Comparison of ENCODE assay signal across 8 cellular contexts in the genomic region with DNA sequence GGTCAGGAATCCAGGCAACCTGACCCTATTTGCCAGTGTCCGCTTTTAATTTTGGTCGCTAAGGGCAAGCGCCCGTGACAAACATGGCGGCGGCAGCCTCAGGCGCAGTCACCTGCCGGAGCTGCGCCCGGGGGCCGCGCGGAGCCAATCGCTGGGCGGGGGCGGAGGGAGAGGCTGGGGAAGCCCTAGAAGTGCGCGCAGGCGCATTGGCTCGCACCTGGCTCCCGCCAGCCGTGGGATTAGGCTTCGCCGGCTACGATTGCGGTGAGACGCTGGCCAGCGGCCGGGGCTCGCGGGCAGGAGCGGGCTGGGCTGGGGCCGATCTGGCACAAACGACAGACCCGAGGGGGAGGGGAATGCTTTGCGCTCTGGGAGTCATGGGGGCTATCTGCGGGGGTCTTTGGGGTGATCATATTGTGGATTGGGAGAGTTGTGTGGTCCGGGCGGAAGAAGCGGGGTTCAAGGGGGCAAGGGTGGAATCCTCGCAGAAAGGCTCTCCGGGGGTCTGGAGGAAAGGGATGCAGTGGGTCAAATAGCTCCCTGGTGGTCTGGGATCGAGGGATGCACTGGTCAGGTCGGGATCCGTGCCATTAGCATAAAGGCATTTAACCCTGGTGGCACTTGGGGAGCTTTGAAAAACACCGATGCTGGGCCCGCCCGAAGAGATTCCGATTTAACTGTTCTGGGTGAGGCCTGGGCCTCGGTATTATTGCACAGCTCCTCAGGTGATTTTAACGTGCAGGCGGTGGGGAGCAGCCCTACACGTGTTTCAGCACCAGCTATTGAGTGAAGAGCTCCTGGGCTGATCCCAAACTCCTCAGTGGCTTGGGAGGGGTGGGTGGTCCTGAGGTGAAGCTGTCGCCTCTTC. TPM values are rescaled to one million over a fixed set of nuclear protein-coding genes. Genes with fewer than 3 reads are reported as not detected.
DNase-seq lines count a peak whose midpoint lies in the region; ATAC-seq and TF ChIP-seq lines count a peak whose summit lies in the region.

No MANE protein-coding gene starts in this region.

- peaks cover 7% of the 10 kb centered on the region; the same call in 1 of the 2 replicates for H3F3A ChIP-seq in DOHH2 (ENCODE audit: control insufficient read depth, insufficient read depth)

- no peak overlapping the region for H2BK5ac ChIP-seq in neuronal stem cell (ENCODE audit: low read length)

- H3K79me1 ChIP-seq in neuronal stem cell (ENCODE audit: low read depth, low read length) = peaks cover 1% of the 10 kb centered on the region

- no peak overlapping the region for H3K9ac ChIP-seq in neuronal stem cell (ENCODE audit: low read depth, low read length, poor library complexity)

- WGBS in neuronal stem cell (ENCODE audit: extremely low coverage in 2 of 2, insufficient read length in 2 of 2, insufficient replicate concordance in 1 of 2), 2 donors = no CpG with 5 or more reads among the region's 54 CpGs

- H3K27ac ChIP-seq in DOHH2 (ENCODE audit: low read depth, low read length) = peak overlapping the region; percentile 75
- H3K27ac ChIP-seq in foreskin keratinocyte = no peak overlapping the region
- no peak overlapping the region for H3K27ac ChIP-seq in neuronal stem cell (replicated peaks; ENCODE audit: low read length)
- peak overlapping the region; percentile 37 for H3K27ac ChIP-seq in substantia nigra (ENCODE audit: low read depth, low read length, poor library complexity, severe bottlenecking)

- no peak overlapping the region for H3K14ac ChIP-seq in neuronal stem cell (ENCODE audit: low read length)

- no peak overlapping the region for H2BK120ac ChIP-seq in neuronal stem cell (ENCODE audit: low read depth, low read length)

- peak overlapping the region; percentile 41 for H3K18ac ChIP-seq in neuronal stem cell (ENCODE audit: low read length)

- H4K20me1 ChIP-seq in DOHH2 (ENCODE audit: control insufficient read depth, insufficient read depth, low read depth, low read length) = no peaks in the 10 kb centered on the region

- H3K4me3 ChIP-seq in DOHH2 (ENCODE audit: low read length) (peak overlapping the region; percentile 88), MG63 (peak overlapping the region; percentile 30), neuronal stem cell (ENCODE audit: low read length in 2 of 2) (peak overlapping the region; percentile 57 to 71)

- H2AFZ ChIP-seq in neuronal stem cell (ENCODE audit: low read length) = peak overlapping the region; percentile 89

- peaks cover 7% of the 10 kb centered on the region; the same call in 1 of the 2 replicates for H3K36me3 ChIP-seq in DOHH2 (ENCODE audit: control insufficient read depth, low read length)
- no peaks in the 10 kb centered on the region for H3K36me3 ChIP-seq in MG63
- H3K36me3 ChIP-seq in neuronal stem cell (replicated peaks in 1 of 2; ENCODE audit: control insufficient read depth in 2 of 2, insufficient read depth in 2 of 2, low read length in 2 of 2) = no peaks in the 10 kb centered on the region

- no peak overlapping the region for H2AK5ac ChIP-seq in neuronal stem cell (ENCODE audit: low read depth, low read length)

- peak; percentile 85 for ATAC-seq in foreskin keratinocyte

- H4K8ac ChIP-seq in neuronal stem cell (ENCODE audit: low read depth, low read length) = no peak overlapping the region

- H2BK12ac ChIP-seq in neuronal stem cell (ENCODE audit: low read length) = no peak overlapping the region

- H3K4me1 ChIP-seq in DOHH2 (ENCODE audit: control insufficient read depth, low read length) = peaks cover 35% of the 10 kb centered on the region
- H3K4me1 ChIP-seq in foreskin keratinocyte = no peaks in the 10 kb centered on the region
- peaks cover 13 to 23% of the 10 kb centered on the region in 2 donors for H3K4me1 ChIP-seq in neuronal stem cell (ENCODE audit: control insufficient read depth in 2 of 2, insufficient read depth in 1 of 2, low read depth in 1 of 2, low read length in 2 of 2)

- H3K4me2 ChIP-seq in DOHH2 (ENCODE audit: low read length) (peak overlapping the region; percentile 83), neuronal stem cell (ENCODE audit: insufficient read depth, low read length, poor library complexity, severe bottlenecking) (peak overlapping the region; percentile 87)

- peak overlapping the region; percentile 35 for H3K23ac ChIP-seq in neuronal stem cell (ENCODE audit: low read depth, low read length, poor library complexity)

- no peak overlapping the region for H2BK15ac ChIP-seq in neuronal stem cell (ENCODE audit: low read length)

- no peaks in the 10 kb centered on the region for H3K9me3 ChIP-seq in DOHH2 (ENCODE audit: control insufficient read depth, insufficient read depth, low read length)
- no peaks in the 10 kb centered on the region for H3K9me3 ChIP-seq in MG63
- H3K9me3 ChIP-seq in neuronal stem cell (replicated peaks in 1 of 2; ENCODE audit: control insufficient read depth in 2 of 2, insufficient read depth in 1 of 2, low read depth in 1 of 2, low read length in 2 of 2) = no peaks in the 10 kb centered on the region

- no peak overlapping the region for H3K4ac ChIP-seq in neuronal stem cell (ENCODE audit: low read length)

- no peak overlapping the region for H4K91ac ChIP-seq in neuronal stem cell (ENCODE audit: low read depth, low read length, poor library complexity)

- H3K9me2 ChIP-seq in DOHH2 (replicated peaks; ENCODE audit: control insufficient read depth, low read length) = no peaks in the 10 kb centered on the region

- peaks cover 46% of the 10 kb centered on the region for H3K79me2 ChIP-seq in DOHH2 (ENCODE audit: control insufficient read depth, low read length)

- no peaks in the 10 kb centered on the region for H3K27me3 ChIP-seq in DOHH2 (ENCODE audit: control insufficient read depth, low read length)
- no peaks in the 10 kb centered on the region for H3K27me3 ChIP-seq in MG63
- no peaks in the 10 kb centered on the region for H3K27me3 ChIP-seq in foreskin keratinocyte
- peaks cover 0 to 20% (median 0%) of the 10 kb centered on the region in 3 experiments for H3K27me3 ChIP-seq in neuronal stem cell (ENCODE audit: control insufficient read depth in 3 of 3, insufficient read depth in 3 of 3, low read depth in 1 of 3, low read length in 3 of 3)

- TF ChIP-seq CTCF in DOHH2 (IDR thresholded peaks at IDR 0.05; ENCODE audit: low read depth, low read length, poor library complexity, severe bottlenecking) (no peak), foreskin keratinocyte (conservative IDR thresholded peaks at IDR 0.05) (no peak)

- DNase-seq in H4 (ENCODE audit: low spot score) (peak; percentile 83), MG63 (peak; percentile 81), SHP77 (lab: John Stamatoyannopoulos, UW) (peak; percentile 79 to 95), foreskin keratinocyte (peak; percentile 54 to 69), neuronal stem cell (ENCODE audit: low spot score) (peak; percentile 84), substantia nigra (lab: John Stamatoyannopoulos, UW) (peak; percentile 12 to 95 (median 81))
- peak; percentile 86 for DNase-seq in activated gamma-delta T cell treated with anti-CD3 and anti-CD28 coated beads, Interleukin-2, amount 50 U/mL, for 16 hours (ENCODE audit: low read depth)

RNA-seq across cellular contexts. Expression of a gene that starts 10.1 kb away (rescaled TPM):
- total RNA-seq in H4 (2014; rRNA removed; shearing (Covaris generic)) = not detected in 2 replicates
- not detected in 2 replicates for total RNA-seq in MG63 (2014; rRNA removed; shearing (Covaris generic); ENCODE audit: low replicate concordance)
- total RNA-seq in foreskin keratinocyte = 0.48 and 0.49 TPM in 2 replicates
- polyA plus RNA-seq in foreskin keratinocyte = 0.67 and 0.78 TPM in 2 replicates
- polyA plus RNA-seq in neuronal stem cell (2013, experiment 1 of 2) = 0.10 TPM
- 0.18 TPM for polyA plus RNA-seq in neuronal stem cell (2013, experiment 2 of 2)

RNA-seq across cellular contexts. Expression of a gene that starts 29.0 kb away (rescaled TPM):
- 47.4 and 64.5 TPM in 2 replicates for total RNA-seq in H4 (2014; rRNA removed; shearing (Covaris generic))
- total RNA-seq in MG63 (2014; rRNA removed; shearing (Covaris generic); ENCODE audit: low replicate concordance) = 92.1 and 151 TPM in 2 replicates
- 55.1 and 61.7 TPM in 2 replicates for total RNA-seq in foreskin keratinocyte
- 106 and 109 TPM in 2 replicates for polyA plus RNA-seq in foreskin keratinocyte
- 114 TPM for polyA plus RNA-seq in neuronal stem cell (2013, experiment 1 of 2)
- 113 TPM for polyA plus RNA-seq in neuronal stem cell (2013, experiment 2 of 2)

RNA-seq across cellular contexts. Expression of a gene that starts 40.8 kb away (rescaled TPM):
- 7.3 and 10.3 TPM in 2 replicates for total RNA-seq in H4 (2014; rRNA removed; shearing (Covaris generic))
- total RNA-seq in MG63 (2014; rRNA removed; shearing (Covaris generic); ENCODE audit: low replicate concordance) = 10.7 and 11.2 TPM in 2 replicates
- total RNA-seq in foreskin keratinocyte = 5.5 and 5.9 TPM in 2 replicates
- polyA plus RNA-seq in foreskin keratinocyte = 7.6 and 8.5 TPM in 2 replicates
- polyA plus RNA-seq in neuronal stem cell (2013, experiment 1 of 2) = 4.7 TPM
- polyA plus RNA-seq in neuronal stem cell (2013, experiment 2 of 2) = 4.8 TPM

RNA-seq across cellular contexts. Expression of a gene that starts 41.1 kb away (rescaled TPM):
- 100 and 172 TPM in 2 replicates for total RNA-seq in H4 (2014; rRNA removed; shearing (Covaris generic))
- 77.7 and 178 TPM in 2 replicates for total RNA-seq in MG63 (2014; rRNA removed; shearing (Covaris generic); ENCODE audit: low replicate concordance)
- total RNA-seq in foreskin keratinocyte = 132 and 133 TPM in 2 replicates
- polyA plus RNA-seq in foreskin keratinocyte = 114 and 119 TPM in 2 replicates
- 68.5 TPM for polyA plus RNA-seq in neuronal stem cell (2013, experiment 1 of 2)
- polyA plus RNA-seq in neuronal stem cell (2013, experiment 2 of 2) = 66.5 TPM

RNA-seq across cellular contexts. Expression of a gene that starts 42.4 kb away (rescaled TPM):
- 1.7 and 2.8 TPM in 2 replicates for total RNA-seq in H4 (2014; rRNA removed; shearing (Covaris generic))
- 2.0 and 9.4 TPM in 2 replicates for total RNA-seq in MG63 (2014; rRNA removed; shearing (Covaris generic); ENCODE audit: low replicate concordance)
- 4.4 and 4.8 TPM in 2 replicates for total RNA-seq in foreskin keratinocyte
- 4.2 and 4.6 TPM in 2 replicates for polyA plus RNA-seq in foreskin keratinocyte
- 15.6 TPM for polyA plus RNA-seq in neuronal stem cell (2013, experiment 1 of 2)
- 15.2 TPM for polyA plus RNA-seq in neuronal stem cell (2013, experiment 2 of 2)

Comparison
In these comparisons a context has a peak if more than half of its experiments do, and no peak if none do; other contexts are left out.
1. H3K27ac ChIP-seq: peak in DOHH2 (single experiment) and substantia nigra (single experiment); none in foreskin keratinocyte (single experiment) and neuronal stem cell (single experiment).
2. H3K4me3 ChIP-seq: peak in every context shown above with its lines; median percentile 88 in DOHH2; 64 in neuronal stem cell; 30 in MG63.
3. Peak in every context shown above with its lines, with median percentiles within 50 percentile points of each other: DNase-seq.